In the genomic region with DNA sequence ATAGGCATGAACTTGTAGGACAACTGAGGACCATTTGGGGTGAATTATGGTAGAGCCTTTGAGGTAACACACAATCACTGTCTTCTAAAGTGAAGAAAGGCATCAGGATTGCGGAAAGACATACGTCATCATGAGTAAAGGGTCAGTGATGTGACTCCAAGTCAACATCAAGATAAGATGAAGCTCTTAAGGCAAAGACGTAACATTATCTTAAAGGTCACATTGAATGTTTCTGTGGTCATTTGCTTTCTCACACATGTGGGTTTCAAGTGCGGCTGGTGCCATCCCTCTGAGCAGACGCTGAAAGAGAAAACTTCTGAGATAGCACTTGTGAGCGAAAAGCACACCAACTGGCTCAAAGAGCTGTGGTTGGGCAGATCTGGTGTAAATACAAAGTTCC, we compare ENCODE assay signal across 1 cellular context.
TF ChIP-seq lines count a peak whose summit lies in the region.

No MANE protein-coding gene starts in this region.

TF ChIP-seq in K562, 482 proteins besides CTCF, POLR2A, EP300 and RAD21 (continued from another document and continues in another):
- TF ChIP-seq ETS1 (conservative IDR thresholded peaks at IDR 0.05; ENCODE audit: control insufficient read depth, low read depth, low read length) (no peak), ATF7 (IDR thresholded peaks at IDR 0.05) (peak; percentile 56), MAFF (IDR thresholded peaks at IDR 0.05; ENCODE audit: low read length) (no peak), PHF20 (IDR thresholded peaks at IDR 0.05; ENCODE audit: partially characterized antibody) (no peak), TEAD4 (IDR thresholded peaks at IDR 0.05; ENCODE audit: low read length) (peak; percentile 31; the same call in 1 of the 2 replicates), TEAD4 (CRISPR knock-in tag; IDR thresholded peaks at IDR 0.05; ENCODE audit: borderline replicate concordance) (no peak), ZKSCAN1 (IDR thresholded peaks at IDR 0.05; ENCODE audit: low read depth, low read length) (no peak), BACH1 (tag; IDR thresholded peaks at IDR 0.05) (no peak), DACH1 (IDR thresholded peaks at IDR 0.05; ENCODE audit: partially characterized antibody) (no peak), GATAD2B (IDR thresholded peaks at IDR 0.05; ENCODE audit: borderline replicate concordance) (no peak), KHSRP (IDR thresholded peaks at IDR 0.05) (no peak), ZNF175 (CRISPR knock-in tag; IDR thresholded peaks at IDR 0.05; ENCODE audit: low read depth) (0 out of 2 replicates have a peak, but pooled peaks have one; percentile 34), MBD2 (IDR thresholded peaks at IDR 0.05; ENCODE audit: borderline replicate concordance, low read depth) (no peak), E2F3 (CRISPR knock-in tag; IDR thresholded peaks at IDR 0.05) (no peak), RHOXF2B (CRISPR knock-in tag; conservative IDR thresholded peaks at IDR 0.05) (no peak), SMARCA4 (IDR thresholded peaks at IDR 0.05) (no peak), CBX5 (IDR thresholded peaks at IDR 0.05; ENCODE audit: borderline replicate concordance, low read depth) (no peak), TGIF2 (CRISPR knock-in tag; IDR thresholded peaks at IDR 0.05) (no peak), MBD1 (CRISPR knock-in tag; IDR thresholded peaks at IDR 0.05) (no peak), ZNF41 (CRISPR knock-in tag; conservative IDR thresholded peaks at IDR 0.05) (no peak), NR3C1 (CRISPR knock-in tag; IDR thresholded peaks at IDR 0.05) (no peak), CLOCK (CRISPR knock-in tag; IDR thresholded peaks at IDR 0.05; ENCODE audit: borderline replicate concordance) (no peak), ZNF140 (CRISPR knock-in tag; IDR thresholded peaks at IDR 0.05) (no peak), CXXC5 (CRISPR knock-in tag; IDR thresholded peaks at IDR 0.05) (peak; percentile 9; the same call in 1 of the 2 replicates), FOXK2 (conservative IDR thresholded peaks at IDR 0.05 in 1 of 2, IDR thresholded peaks at IDR 0.05 in 1 of 2; ENCODE audit: low read depth in 2 of 2) (no peak), CREM (IDR thresholded peaks at IDR 0.05; ENCODE audit: low read depth) (peak; percentile 83), CBFA2T2 (conservative IDR thresholded peaks at IDR 0.05) (0 out of 2 replicates have a peak, but pooled peaks have one; percentile 2), SREBF1 (IDR thresholded peaks at IDR 0.05; ENCODE audit: borderline replicate concordance, low read depth, low read length) (no peak), NR2C1 (IDR thresholded peaks at IDR 0.05) (no peak), NR2C1 (tag; IDR thresholded peaks at IDR 0.05) (peak; percentile 24; the same call in 1 of the 2 replicates), ZNF766 (CRISPR knock-in tag; conservative IDR thresholded peaks at IDR 0.05) (0 out of 2 replicates have a peak, but pooled peaks have one; percentile 28), E2F8 (IDR thresholded peaks at IDR 0.05; ENCODE audit: low read depth, partially characterized antibody) (no peak), PURB (CRISPR knock-in tag; IDR thresholded peaks at IDR 0.05; ENCODE audit: low read depth) (no peak), ZNF584 (CRISPR knock-in tag; IDR thresholded peaks at IDR 0.05; ENCODE audit: low read depth) (no peak), MAZ (CRISPR knock-in tag; conservative IDR thresholded peaks at IDR 0.05 in 1 of 2, IDR thresholded peaks at IDR 0.05 in 1 of 2) (no peak), ZNF511 (CRISPR knock-in tag; IDR thresholded peaks at IDR 0.05) (no peak)
- TF ChIP-seq, protein P1, sequence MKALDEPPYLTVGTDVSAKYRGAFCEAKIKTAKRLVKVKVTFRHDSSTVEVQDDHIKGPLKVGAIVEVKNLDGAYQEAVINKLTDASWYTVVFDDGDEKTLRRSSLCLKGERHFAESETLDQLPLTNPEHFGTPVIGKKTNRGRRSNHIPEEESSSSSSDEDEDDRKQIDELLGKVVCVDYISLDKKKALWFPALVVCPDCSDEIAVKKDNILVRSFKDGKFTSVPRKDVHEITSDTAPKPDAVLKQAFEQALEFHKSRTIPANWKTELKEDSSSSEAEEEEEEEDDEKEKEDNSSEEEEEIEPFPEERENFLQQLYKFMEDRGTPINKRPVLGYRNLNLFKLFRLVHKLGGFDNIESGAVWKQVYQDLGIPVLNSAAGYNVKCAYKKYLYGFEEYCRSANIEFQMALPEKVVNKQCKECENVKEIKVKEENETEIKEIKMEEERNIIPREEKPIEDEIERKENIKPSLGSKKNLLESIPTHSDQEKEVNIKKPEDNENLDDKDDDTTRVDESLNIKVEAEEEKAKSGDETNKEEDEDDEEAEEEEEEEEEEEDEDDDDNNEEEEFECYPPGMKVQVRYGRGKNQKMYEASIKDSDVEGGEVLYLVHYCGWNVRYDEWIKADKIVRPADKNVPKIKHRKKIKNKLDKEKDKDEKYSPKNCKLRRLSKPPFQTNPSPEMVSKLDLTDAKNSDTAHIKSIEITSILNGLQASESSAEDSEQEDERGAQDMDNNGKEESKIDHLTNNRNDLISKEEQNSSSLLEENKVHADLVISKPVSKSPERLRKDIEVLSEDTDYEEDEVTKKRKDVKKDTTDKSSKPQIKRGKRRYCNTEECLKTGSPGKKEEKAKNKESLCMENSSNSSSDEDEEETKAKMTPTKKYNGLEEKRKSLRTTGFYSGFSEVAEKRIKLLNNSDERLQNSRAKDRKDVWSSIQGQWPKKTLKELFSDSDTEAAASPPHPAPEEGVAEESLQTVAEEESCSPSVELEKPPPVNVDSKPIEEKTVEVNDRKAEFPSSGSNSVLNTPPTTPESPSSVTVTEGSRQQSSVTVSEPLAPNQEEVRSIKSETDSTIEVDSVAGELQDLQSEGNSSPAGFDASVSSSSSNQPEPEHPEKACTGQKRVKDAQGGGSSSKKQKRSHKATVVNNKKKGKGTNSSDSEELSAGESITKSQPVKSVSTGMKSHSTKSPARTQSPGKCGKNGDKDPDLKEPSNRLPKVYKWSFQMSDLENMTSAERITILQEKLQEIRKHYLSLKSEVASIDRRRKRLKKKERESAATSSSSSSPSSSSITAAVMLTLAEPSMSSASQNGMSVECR (CRISPR knock-in tag; IDR thresholded peaks at IDR 0.05), result no peak
- TF ChIP-seq, protein P2, sequence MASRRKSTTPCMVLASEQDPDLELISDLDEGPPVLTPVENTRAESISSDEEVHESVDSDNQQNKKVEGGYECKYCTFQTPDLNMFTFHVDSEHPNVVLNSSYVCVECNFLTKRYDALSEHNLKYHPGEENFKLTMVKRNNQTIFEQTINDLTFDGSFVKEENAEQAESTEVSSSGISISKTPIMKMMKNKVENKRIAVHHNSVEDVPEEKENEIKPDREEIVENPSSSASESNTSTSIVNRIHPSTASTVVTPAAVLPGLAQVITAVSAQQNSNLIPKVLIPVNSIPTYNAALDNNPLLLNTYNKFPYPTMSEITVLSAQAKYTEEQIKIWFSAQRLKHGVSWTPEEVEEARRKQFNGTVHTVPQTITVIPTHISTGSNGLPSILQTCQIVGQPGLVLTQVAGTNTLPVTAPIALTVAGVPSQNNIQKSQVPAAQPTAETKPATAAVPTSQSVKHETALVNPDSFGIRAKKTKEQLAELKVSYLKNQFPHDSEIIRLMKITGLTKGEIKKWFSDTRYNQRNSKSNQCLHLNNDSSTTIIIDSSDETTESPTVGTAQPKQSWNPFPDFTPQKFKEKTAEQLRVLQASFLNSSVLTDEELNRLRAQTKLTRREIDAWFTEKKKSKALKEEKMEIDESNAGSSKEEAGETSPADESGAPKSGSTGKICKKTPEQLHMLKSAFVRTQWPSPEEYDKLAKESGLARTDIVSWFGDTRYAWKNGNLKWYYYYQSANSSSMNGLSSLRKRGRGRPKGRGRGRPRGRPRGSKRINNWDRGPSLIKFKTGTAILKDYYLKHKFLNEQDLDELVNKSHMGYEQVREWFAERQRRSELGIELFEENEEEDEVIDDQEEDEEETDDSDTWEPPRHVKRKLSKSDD (conservative IDR thresholded peaks at IDR 0.05; ENCODE audit: low read length), result no peak
- TF ChIP-seq, protein P3, sequence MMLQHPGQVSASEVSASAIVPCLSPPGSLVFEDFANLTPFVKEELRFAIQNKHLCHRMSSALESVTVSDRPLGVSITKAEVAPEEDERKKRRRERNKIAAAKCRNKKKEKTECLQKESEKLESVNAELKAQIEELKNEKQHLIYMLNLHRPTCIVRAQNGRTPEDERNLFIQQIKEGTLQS (IDR thresholded peaks at IDR 0.05), result peak; percentile 41; the same call in 1 of the 2 replicates
- TF ChIP-seq, protein P3 (CRISPR knock-in tag; conservative IDR thresholded peaks at IDR 0.05), result no peak
- TF ChIP-seq, protein P4, sequence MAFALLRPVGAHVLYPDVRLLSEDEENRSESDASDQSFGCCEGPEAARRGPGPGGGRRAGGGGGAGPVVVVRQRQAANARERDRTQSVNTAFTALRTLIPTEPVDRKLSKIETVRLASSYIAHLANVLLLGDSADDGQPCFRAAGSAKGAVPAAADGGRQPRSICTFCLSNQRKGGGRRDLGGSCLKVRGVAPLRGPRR (CRISPR knock-in tag; IDR thresholded peaks at IDR 0.05), result no peak
- TF ChIP-seq, protein P5, sequence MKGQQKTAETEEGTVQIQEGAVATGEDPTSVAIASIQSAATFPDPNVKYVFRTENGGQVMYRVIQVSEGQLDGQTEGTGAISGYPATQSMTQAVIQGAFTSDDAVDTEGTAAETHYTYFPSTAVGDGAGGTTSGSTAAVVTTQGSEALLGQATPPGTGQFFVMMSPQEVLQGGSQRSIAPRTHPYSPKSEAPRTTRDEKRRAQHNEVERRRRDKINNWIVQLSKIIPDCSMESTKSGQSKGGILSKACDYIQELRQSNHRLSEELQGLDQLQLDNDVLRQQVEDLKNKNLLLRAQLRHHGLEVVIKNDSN (CRISPR knock-in tag; IDR thresholded peaks at IDR 0.05), result no peak
